ENCODE assay signal across 7 cellular contexts in genomic region chr1:65245290-65245689, GRCh38.
"Had no signal": no experiment of that assay in that cellular context is flagged by ENCODE, and none has a peak within 500 bp of the region (broad histone marks: within the 10 kb centered on the region; RNA-seq: fewer than 3 reads in every experiment).

No MANE protein-coding gene starts in this region.

- H3K27ac ChIP-seq: HL-60, KMS-11 had no signal

- H3K4me2 ChIP-seq: KMS-11 had no signal

- H3K9ac ChIP-seq: KMS-11 had no signal

- FAIRE-seq: HepG2, HTR-8/SVneo had no signal

- DNase-seq: IMR-90, KBM-7, KG1 had no signal

- ATAC-seq: HepG2 had no signal
